ENCODE assay signal across 1 cellular context in the genomic region with DNA sequence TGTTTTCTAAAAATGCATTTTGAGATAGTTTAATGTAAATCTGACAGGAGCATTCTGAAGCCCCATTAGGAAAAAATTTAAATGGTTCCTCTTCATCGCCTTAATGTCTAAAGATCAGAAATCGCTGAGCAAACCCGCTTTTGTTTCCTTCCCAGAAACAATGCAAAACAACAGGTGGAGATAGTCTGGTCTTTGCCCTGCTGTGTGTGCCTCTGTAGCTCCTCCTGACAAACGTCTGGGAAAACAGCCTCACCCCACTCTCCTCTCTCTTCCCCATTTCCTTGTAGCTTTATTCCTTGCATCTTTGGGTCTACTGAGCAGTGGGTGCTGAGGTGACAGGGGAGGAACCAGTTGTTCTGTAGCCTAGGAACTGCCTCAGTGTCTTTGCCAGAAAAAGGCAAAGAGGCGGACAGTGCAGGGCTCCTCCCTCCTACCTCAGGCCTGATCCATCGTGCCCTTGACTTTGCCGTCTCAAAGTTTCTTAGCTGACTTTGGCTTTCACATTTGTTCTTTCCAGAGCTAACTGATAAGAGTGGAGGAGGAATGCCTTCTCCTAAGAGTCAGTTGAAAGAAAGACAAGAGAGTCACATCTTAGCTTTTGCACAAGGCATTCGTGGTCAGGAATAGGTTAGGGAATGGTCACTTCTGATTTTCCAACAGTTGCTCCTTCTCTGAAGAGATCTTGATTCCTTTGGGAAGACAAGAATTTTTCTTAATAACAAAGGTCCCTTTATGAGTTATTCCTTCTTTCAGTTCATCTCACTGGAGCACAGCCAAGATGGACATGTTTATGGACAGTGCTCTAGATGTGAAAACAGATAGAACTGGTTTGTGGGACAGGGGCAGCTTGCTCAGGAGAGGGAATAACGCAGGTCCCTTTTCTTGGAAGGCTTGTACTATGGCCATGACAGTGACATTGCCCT.
TF ChIP-seq lines count a peak whose summit lies in the region.

No MANE protein-coding gene starts in this region.

TF ChIP-seq in A549, 52 proteins besides CTCF, POLR2A, EP300 and RAD21:
- TF ChIP-seq ZC3H11A (IDR thresholded peaks at IDR 0.05): no peak
- TF ChIP-seq, protein P1, sequence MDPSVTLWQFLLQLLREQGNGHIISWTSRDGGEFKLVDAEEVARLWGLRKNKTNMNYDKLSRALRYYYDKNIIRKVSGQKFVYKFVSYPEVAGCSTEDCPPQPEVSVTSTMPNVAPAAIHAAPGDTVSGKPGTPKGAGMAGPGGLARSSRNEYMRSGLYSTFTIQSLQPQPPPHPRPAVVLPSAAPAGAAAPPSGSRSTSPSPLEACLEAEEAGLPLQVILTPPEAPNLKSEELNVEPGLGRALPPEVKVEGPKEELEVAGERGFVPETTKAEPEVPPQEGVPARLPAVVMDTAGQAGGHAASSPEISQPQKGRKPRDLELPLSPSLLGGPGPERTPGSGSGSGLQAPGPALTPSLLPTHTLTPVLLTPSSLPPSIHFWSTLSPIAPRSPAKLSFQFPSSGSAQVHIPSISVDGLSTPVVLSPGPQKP (IDR thresholded peaks at IDR 0.05; ENCODE audit: low read depth, low read length): no peak
- no peak for TF ChIP-seq PBX3 (IDR thresholded peaks at IDR 0.05)
- no peak for TF ChIP-seq MAFK (IDR thresholded peaks at IDR 0.05; ENCODE audit: partially characterized antibody)
- TF ChIP-seq E2F6 (IDR thresholded peaks at IDR 0.05; ENCODE audit: borderline replicate concordance, low read depth): no peak
- no peak for TF ChIP-seq GATA3 (IDR thresholded peaks at IDR 0.05; ENCODE audit: borderline replicate concordance)
- no peak for TF ChIP-seq CBX2 (IDR thresholded peaks at IDR 0.05; ENCODE audit: borderline replicate concordance, low read depth)
- no peak for TF ChIP-seq ZNF302 (CRISPR knock-in tag; IDR thresholded peaks at IDR 0.05)
- TF ChIP-seq HOXB13 (CRISPR knock-in tag; IDR thresholded peaks at IDR 0.05; ENCODE audit: low read depth): no peak
- no peak for TF ChIP-seq RFX5 (IDR thresholded peaks at IDR 0.05)
- no peak for TF ChIP-seq MAZ (IDR thresholded peaks at IDR 0.05; ENCODE audit: borderline replicate concordance, low read depth, low read length)
- TF ChIP-seq HDAC2 (IDR thresholded peaks at IDR 0.05): no peak
- TF ChIP-seq JUNB (IDR thresholded peaks at IDR 0.05): no peak
